ENCODE assay signal across 19 cellular contexts in genomic region chr5:72908666-72909065, GRCh38.
"Had no signal": no experiment of that assay in that cellular context is flagged by ENCODE, and none has a peak within 500 bp of the region (broad histone marks: within the 10 kb centered on the region; RNA-seq: fewer than 3 reads in every experiment).

No MANE protein-coding gene starts in this region.

- H3K4me3 ChIP-seq: coronary artery, lung, suprapubic skin had no signal

- H3K27me3 Mint-ChIP-seq: activated CD4-positive, alpha-beta memory T cell treated with anti-CD3 and anti-CD28 coated beads, Interleukin-2, amount 10 ng/mL, durations not matched to agents 7 days and 5 days; activated CD4-positive, alpha-beta T cell treated with anti-CD3 and anti-CD28 coated beads for 36 hours; activated naive CD8-positive, alpha-beta T cell treated with anti-CD3 and anti-CD28 coated beads, Interleukin-2, amount 50 U/mL, for 24 hours; naive B cell; T-cell; type B pancreatic cell had no signal

- H3K27ac ChIP-seq: coronary artery, suprapubic skin had no signal

- H3K4me3 Mint-ChIP-seq: activated CD4-positive, alpha-beta memory T cell treated with anti-CD3 and anti-CD28 coated beads, Interleukin-2, amount 10 ng/mL, durations not matched to agents 7 days and 5 days; activated CD4-positive, alpha-beta T cell treated with anti-CD3 and anti-CD28 coated beads for 36 hours; activated naive CD8-positive, alpha-beta T cell treated with anti-CD3 and anti-CD28 coated beads, Interleukin-2, amount 50 U/mL, for 24 hours; immature natural killer cell; naive B cell; T-cell; type B pancreatic cell had no signal

- H3K27ac Mint-ChIP-seq: activated CD4-positive, alpha-beta memory T cell treated with anti-CD3 and anti-CD28 coated beads, Interleukin-2, amount 10 ng/mL, durations not matched to agents 7 days and 5 days; activated CD4-positive, alpha-beta T cell treated with anti-CD3 and anti-CD28 coated beads for 36 hours; activated naive CD8-positive, alpha-beta T cell treated with anti-CD3 and anti-CD28 coated beads, Interleukin-2, amount 50 U/mL, for 24 hours; T-cell; type B pancreatic cell had no signal

- DNase-seq: activated CD4-positive, alpha-beta memory T cell treated with anti-CD3 and anti-CD28 coated beads, Interleukin-2, amount 10 ng/mL, durations not matched to agents 7 days and 5 days; activated CD4-positive, alpha-beta T cell treated with anti-CD3 and anti-CD28 coated beads for 36 hours; activated CD8-positive, alpha-beta memory T cell treated with anti-CD3 and anti-CD28 coated beads, Interleukin-2, amount 50 U/mL, for 4 hours; activated naive CD8-positive, alpha-beta T cell treated with anti-CD3 and anti-CD28 coated beads, Interleukin-2, amount 50 U/mL, for 24 hours; effector CD4-positive, alpha-beta T cell; glutamatergic neuron; immature natural killer cell; left cardiac atrium; naive B cell; nucleus accumbens; right cardiac atrium; stimulated activated CD4-positive, alpha-beta T cell treated with anti-CD3 and anti-CD28 coated beads, Interleukin-2, amount 100 ng/mL, for 24 hours; stimulated activated naive CD4-positive, alpha-beta T cell; T-cell; T1000 had no signal

- H3K4me1 Mint-ChIP-seq: activated CD4-positive, alpha-beta memory T cell treated with anti-CD3 and anti-CD28 coated beads, Interleukin-2, amount 10 ng/mL, durations not matched to agents 7 days and 5 days; activated naive CD8-positive, alpha-beta T cell treated with anti-CD3 and anti-CD28 coated beads, Interleukin-2, amount 50 U/mL, for 24 hours; immature natural killer cell; naive B cell; T-cell had no signal

- H3K9me3 ChIP-seq: suprapubic skin had no signal

- H3K27me3 ChIP-seq: suprapubic skin had no signal

- ATAC-seq: activated CD4-positive, alpha-beta T cell treated with anti-CD3 and anti-CD28 coated beads for 36 hours; activated naive CD8-positive, alpha-beta T cell treated with anti-CD3 and anti-CD28 coated beads, Interleukin-2, amount 50 U/mL, for 24 hours; left cardiac atrium; right cardiac atrium; T-cell had no signal

- H3K4me1 ChIP-seq: suprapubic skin had no signal

- H3K9me3 Mint-ChIP-seq: activated CD4-positive, alpha-beta memory T cell treated with anti-CD3 and anti-CD28 coated beads, Interleukin-2, amount 10 ng/mL, durations not matched to agents 7 days and 5 days; activated naive CD8-positive, alpha-beta T cell treated with anti-CD3 and anti-CD28 coated beads, Interleukin-2, amount 50 U/mL, for 24 hours; immature natural killer cell; naive B cell; T-cell; type B pancreatic cell had no signal
